ENCODE assay signal across 8 cellular contexts in the genomic region with DNA sequence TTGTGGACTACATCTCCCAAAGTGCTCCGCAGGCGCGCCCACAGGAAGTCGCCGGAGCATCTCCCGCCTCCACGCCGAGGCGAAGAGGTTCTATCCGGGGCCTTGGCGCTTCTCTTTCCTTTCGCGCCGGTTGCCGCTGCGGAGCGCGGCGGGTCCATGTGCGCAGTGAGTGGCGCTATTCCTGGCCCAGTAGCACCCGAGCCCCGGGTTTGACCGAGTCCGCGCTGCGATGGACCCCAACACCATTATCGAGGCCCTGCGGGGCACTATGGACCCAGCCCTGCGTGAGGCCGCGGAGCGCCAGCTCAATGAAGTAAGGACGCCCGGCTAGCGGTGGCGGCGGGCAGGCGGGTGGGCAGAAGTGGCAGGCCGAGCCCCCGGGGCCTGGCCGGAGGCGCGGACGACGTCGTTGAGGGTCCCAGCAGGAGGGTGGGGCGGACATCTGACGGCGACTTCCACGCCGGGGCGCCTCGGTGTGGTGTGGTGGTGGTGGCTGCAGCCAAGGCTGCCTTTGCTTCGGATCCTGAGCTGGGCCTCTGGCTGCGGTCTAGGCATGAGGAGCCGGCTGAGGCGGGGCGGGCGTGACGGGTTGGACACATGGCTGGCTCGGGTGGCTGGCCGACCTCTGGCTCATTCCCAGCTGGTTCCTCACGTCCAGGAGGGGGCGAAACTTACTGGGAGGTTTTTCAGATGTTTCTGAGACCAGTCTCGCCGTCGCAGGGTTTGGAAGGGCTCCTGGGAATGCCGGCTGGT. TPM values are rescaled to one million over a fixed set of nuclear protein-coding genes. Genes with fewer than 3 reads are reported as not detected.
DNase-seq lines count a peak whose midpoint lies in the region; ATAC-seq, FAIRE-seq and TF ChIP-seq lines count a peak whose summit lies in the region.

A gene (plus strand): TSS at position 118 of the 753 bp plus-strand sequence. CDS start 112 bp downstream, at position 230.

- ATAC-seq in HG03432 (IDR thresholded peaks at IDR 0.05; ENCODE audit: unreplicated experiment), result peak; percentile 95
- ATAC-seq in HepG2, result peak; percentile 95

- POLR2A ChIA-PET in activated CD4-positive, alpha-beta T cell treated with anti-CD3 and anti-CD28 coated beads, Interleukin-2, amount 10 ng/mL, durations not matched to agents 7 days and 5 days (lab: Charles Lee), result interaction anchor here (0.6 to 1.1 kb wide), 3 partner anchors 22 to 104 kb away, joined by 3 to 5 read pairs (median 4); a partner anchor contains a TSS
- POLR2A ChIA-PET in HepG2 (lab: Yijun Ruan, JAX), result interaction anchor here (0.7 to 3.0 kb wide), 12 partner anchors 10 to 421 kb away, joined by 3 to 59 read pairs (median 9); a partner anchor contains a TSS

- H3K79me2 ChIP-seq in HepG2 (ENCODE audit: insufficient read depth, low read length), result peaks cover 43% of the 10 kb centered on the region

- no peaks in the 10 kb centered on the region for H3K27me3 Mint-ChIP-seq in activated CD4-positive, alpha-beta T cell treated with anti-CD3 and anti-CD28 coated beads, Interleukin-2, amount 10 ng/mL, durations not matched to agents 7 days and 5 days

- in situ Hi-C loops in HepG2 (cut with HindIII; ENCODE audit: extremely low pct_ligation_motif_present, low pct_unique_long_range_greater_than_20kb), result no loop called here

- no peaks in the 10 kb centered on the region for H3K4me1 ChIP-seq in BE2C
- peaks cover 63% of the 10 kb centered on the region for H3K4me1 ChIP-seq in HepG2 (ENCODE audit: insufficient read depth, low read length)

- H3K4me2 ChIP-seq in HepG2 (ENCODE audit: low read depth, low read length), result peak within 1 kb of the TSS; percentile 87

- no peak for FAIRE-seq in HepG2 (lab: Jason Lieb, UNC)

- H3K4me1 Mint-ChIP-seq in activated CD4-positive, alpha-beta T cell treated with anti-CD3 and anti-CD28 coated beads, Interleukin-2, amount 10 ng/mL, durations not matched to agents 7 days and 5 days, result peaks cover 30% of the 10 kb centered on the region

- BruUV-seq in HepG2 (replicated peaks; lab: Mats Ljungman, UMichigan), result no TSS peak

- CTCF ChIA-PET in activated CD4-positive, alpha-beta T cell treated with anti-CD3 and anti-CD28 coated beads, Interleukin-2, amount 10 ng/mL, durations not matched to agents 7 days and 5 days (lab: Charles Lee), result interaction anchor here (0.6 to 2.7 kb wide), 10 partner anchors 10 to 369 kb away, joined by 3 to 13 read pairs (median 4); no protein-coding TSS in a partner anchor
- CTCF ChIA-PET in HepG2 (lab: Yijun Ruan, JAX; ENCODE audit: low intra/inter-chr PET ratio, low total read pairs), result no interaction called here

- H3K9ac ChIP-seq in HepG2 (ENCODE audit: insufficient read depth, low read depth, low read length), result peak within 1 kb of the TSS; percentile 96

- intact Hi-C loops in HepG2 (cut with micrococcal nuclease; ENCODE audit: unreplicated experiment), result loop anchor here (1.0 to 10.0 kb wide), 3 partner anchors 20 to 120 kb away; a partner anchor contains a TSS

- WGBS in HepG2 (ENCODE audit: low lambda C conversion rate), result under 1% methylated on average over 42 of the region's 69 CpGs

- peaks cover 20% of the 10 kb centered on the region for H3K36me3 Mint-ChIP-seq in activated CD4-positive, alpha-beta T cell treated with anti-CD3 and anti-CD28 coated beads, Interleukin-2, amount 10 ng/mL, durations not matched to agents 7 days and 5 days (ENCODE audit: low read depth)

- H3K27ac Mint-ChIP-seq in activated CD4-positive, alpha-beta T cell treated with anti-CD3 and anti-CD28 coated beads, Interleukin-2, amount 10 ng/mL, durations not matched to agents 7 days and 5 days, result peak within 1 kb of the TSS; percentile 95

- peak; percentile 28; the same call in 1 of the 2 replicates for TF ChIP-seq RAD21 in HepG2 (CRISPR knock-in tag; IDR thresholded peaks at IDR 0.05)

- DNase-seq in BE2C (peak; percentile 87), NCI-H524 treated with DMSO at 0.1 percent for 48 hours (lab: John Stamatoyannopoulos, UW) (peak; percentile 45), dedifferentiated amniotic fluid mesenchymal stem cell (ENCODE audit: extremely low spot score) (peak; percentile 89), HepG2 (ENCODE audit: low spot score) (peak; percentile 87)
- peak; percentile 93 for DNase-seq in activated CD4-positive, alpha-beta T cell treated with anti-CD3 and anti-CD28 coated beads, Interleukin-2, amount 10 ng/mL, durations not matched to agents 7 days and 5 days
- peak; percentile 90 for DNase-seq in stimulated activated CD4-positive, alpha-beta T cell treated with anti-CD3 and anti-CD28 coated beads, Interleukin-4, amount 100 ng/mL, for 1 hour

- H3K27ac ChIP-seq in HepG2 (ENCODE audit: extremely low read length, insufficient read depth, low read length), result peak within 1 kb of the TSS; percentile 91

- H3K4me3 ChIP-seq in BE2C (ENCODE audit: low read depth, low read length) (peak within 1 kb of the TSS; percentile 87), HepG2 (replicated peaks in 1 of 3; ENCODE audit: insufficient read depth in 1 of 3, low read depth in 2 of 3, low read length in 3 of 3) (peak within 1 kb of the TSS; percentile 79 to 96 (median 93))

- no peaks in the 10 kb centered on the region for H3K9me3 Mint-ChIP-seq in activated CD4-positive, alpha-beta T cell treated with anti-CD3 and anti-CD28 coated beads, Interleukin-2, amount 10 ng/mL, durations not matched to agents 7 days and 5 days

- H3K4me3 Mint-ChIP-seq in activated CD4-positive, alpha-beta T cell treated with anti-CD3 and anti-CD28 coated beads, Interleukin-2, amount 10 ng/mL, durations not matched to agents 7 days and 5 days, result peak within 1 kb of the TSS; percentile 92

- H3K36me3 ChIP-seq in BE2C (peaks cover 16% of the 10 kb centered on the region), HepG2 (replicated peaks in 1 of 2; ENCODE audit: control insufficient read depth in 1 of 2, insufficient read depth in 2 of 2, low read length in 2 of 2) (peaks cover 0 to 3% of the 10 kb centered on the region in 2 experiments; a peak in 4 of 5 replicates)

- peak within 1 kb of the TSS; percentile 91 for H2AFZ ChIP-seq in HepG2 (ENCODE audit: low read length)

- TF ChIP-seq CTCF in BE2C (IDR thresholded peaks at IDR 0.05; ENCODE audit: low read depth, low read length) (peak; percentile 20), HepG2 (CRISPR knock-in tag; IDR thresholded peaks at IDR 0.05) (peak; percentile 55)

- H3K9me3 ChIP-seq in BE2C (no peaks in the 10 kb centered on the region), HepG2 (ENCODE audit: low read length) (no peaks in the 10 kb centered on the region)

- H3K27me3 ChIP-seq in BE2C (no peaks in the 10 kb centered on the region), HepG2 (ENCODE audit: control insufficient read depth in 1 of 2, insufficient read depth in 2 of 2, low read length in 2 of 2) (no peaks in the 10 kb centered on the region; a peak in 1 of 5 replicates)

- TF ChIP-seq EP300 in HepG2 (IDR thresholded peaks at IDR 0.05; ENCODE audit: low read depth in 2 of 2, low read length in 2 of 2) (peak in 1 of 2 experiments; percentile 8; a peak in 1 of 4 replicates), HepG2 (CRISPR knock-in tag; IDR thresholded peaks at IDR 0.05; ENCODE audit: borderline replicate concordance) (no peak)

- TF ChIP-seq POLR2A in GM19099 (IDR thresholded peaks at IDR 0.05; ENCODE audit: extremely low read depth, insufficient read length, low read depth) (peak; percentile 97), HepG2 (IDR thresholded peaks at IDR 0.05; ENCODE audit: insufficient read depth in 1 of 2, low read depth in 2 of 2, low read length in 2 of 2) (peak; percentile 92 to 94)

- H4K20me1 ChIP-seq in HepG2 (ENCODE audit: insufficient read depth, low read length), result peaks cover 39% of the 10 kb centered on the region

TF ChIP-seq in HepG2, 621 proteins besides CTCF, POLR2A, EP300 and RAD21 (continues in another document):
- TF ChIP-seq, protein P1, sequence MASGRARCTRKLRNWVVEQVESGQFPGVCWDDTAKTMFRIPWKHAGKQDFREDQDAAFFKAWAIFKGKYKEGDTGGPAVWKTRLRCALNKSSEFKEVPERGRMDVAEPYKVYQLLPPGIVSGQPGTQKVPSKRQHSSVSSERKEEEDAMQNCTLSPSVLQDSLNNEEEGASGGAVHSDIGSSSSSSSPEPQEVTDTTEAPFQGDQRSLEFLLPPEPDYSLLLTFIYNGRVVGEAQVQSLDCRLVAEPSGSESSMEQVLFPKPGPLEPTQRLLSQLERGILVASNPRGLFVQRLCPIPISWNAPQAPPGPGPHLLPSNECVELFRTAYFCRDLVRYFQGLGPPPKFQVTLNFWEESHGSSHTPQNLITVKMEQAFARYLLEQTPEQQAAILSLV (CRISPR knock-in tag; IDR thresholded peaks at IDR 0.05; ENCODE audit: borderline replicate concordance), result no peak; the same call in 1 of the 2 replicates
- TF ChIP-seq SOX6 (IDR thresholded peaks at IDR 0.05) (no peak), SOX6 (CRISPR knock-in tag; IDR thresholded peaks at IDR 0.05) (peak; percentile 42; the same call in 1 of the 2 replicates), HHEX (CRISPR knock-in tag; IDR thresholded peaks at IDR 0.05) (no peak)

RNA-seq across cellular contexts. Expression of the gene that starts here (rescaled TPM):
- 33.1 TPM for polyA plus RNA-seq in BE2C (2012; ENCODE audit: insufficient read depth, insufficient read length, low read depth)
- total RNA-seq in activated CD4-positive, alpha-beta T cell treated with anti-CD3 and anti-CD28 coated beads, Interleukin-2, amount 10 ng/mL, durations not matched to agents 7 days and 5 days, result 100 to 1,000 TPM in 1 of 2 experiments, 10 to 100 TPM in 1; 95.9 to 107 TPM
- total RNA-seq in HepG2 (2016; rRNA removed; fragmentation: Illumina TruSeq; extraction: Trizol), result 98.4 and 197 TPM in 2 replicates
- 39.9 and 42.6 TPM in 2 replicates for total RNA-seq in HepG2 (2016; cell fraction: cytosol; rRNA removed; fragmentation: Illumina TruSeq; extraction: Trizol; ENCODE audit: low read depth)
- total RNA-seq in HepG2 (2016; cell fraction: insoluble cytoplasmic fraction; rRNA removed; fragmentation: Illumina TruSeq; extraction: Trizol), result 105 and 199 TPM in 2 replicates
- total RNA-seq in HepG2 (2016; cell fraction: membrane; rRNA removed; fragmentation: Illumina TruSeq; extraction: Trizol), result 75.1 and 87.0 TPM in 2 replicates
- 88.7 and 109 TPM in 2 replicates for total RNA-seq in HepG2 (2016; cell fraction: nucleus; rRNA removed; fragmentation: Illumina TruSeq; extraction: Trizol)
- 53.3 and 59.4 TPM in 2 replicates for polyA plus RNA-seq in HepG2 (2011; rRNA removed)
- 26.3 and 39.4 TPM in 2 replicates for polyA plus RNA-seq in HepG2 (2011; cell fraction: cytosol; rRNA removed)
- 13.6 and 18.8 TPM in 2 replicates for polyA plus RNA-seq in HepG2 (2011; cell fraction: nucleus; rRNA removed)
- 81.4 and 82.2 TPM in 2 replicates for polyA plus RNA-seq in HepG2 (2012)
- polyA plus RNA-seq in HepG2 (2016; cell fraction: cytosol; fragmentation: Illumina TruSeq; extraction: Trizol; ENCODE audit: low read depth), result 5.4 and 6.1 TPM in 2 replicates
- polyA plus RNA-seq in HepG2 (2016; cell fraction: insoluble cytoplasmic fraction; fragmentation: Illumina TruSeq; extraction: Trizol; ENCODE audit: low read depth), result 118 and 125 TPM in 2 replicates
- 26.7 and 34.8 TPM in 2 replicates for polyA plus RNA-seq in HepG2 (2016; cell fraction: membrane; fragmentation: Illumina TruSeq; extraction: Trizol; ENCODE audit: low read depth)
- polyA plus RNA-seq in HepG2 (2016; cell fraction: nucleus; fragmentation: Illumina TruSeq; extraction: Trizol; ENCODE audit: insufficient read depth, low read depth), result 70.2 and 75.8 TPM in 2 replicates
- polyA minus RNA-seq in HepG2 (2011; rRNA and poly(A)+ RNA removed; ENCODE audit: low replicate concordance), result 71.9 and 212 TPM in 2 replicates
- polyA minus RNA-seq in HepG2 (2011; cell fraction: cytosol; rRNA and poly(A)+ RNA removed), result 213 and 224 TPM in 2 replicates
- polyA minus RNA-seq in HepG2 (2011; cell fraction: nucleus; rRNA and poly(A)+ RNA removed), result 106 and 141 TPM in 2 replicates

Comparison
In these comparisons a context has a peak if more than half of its experiments do, and no peak if none do; other contexts are left out.
1. Peak in every context shown above with its lines: DNase-seq, ATAC-seq, H3K4me3 ChIP-seq and H3K27ac ChIP-seq.